Comparison of ENCODE assay signal across 21 cellular contexts in the genomic region with DNA sequence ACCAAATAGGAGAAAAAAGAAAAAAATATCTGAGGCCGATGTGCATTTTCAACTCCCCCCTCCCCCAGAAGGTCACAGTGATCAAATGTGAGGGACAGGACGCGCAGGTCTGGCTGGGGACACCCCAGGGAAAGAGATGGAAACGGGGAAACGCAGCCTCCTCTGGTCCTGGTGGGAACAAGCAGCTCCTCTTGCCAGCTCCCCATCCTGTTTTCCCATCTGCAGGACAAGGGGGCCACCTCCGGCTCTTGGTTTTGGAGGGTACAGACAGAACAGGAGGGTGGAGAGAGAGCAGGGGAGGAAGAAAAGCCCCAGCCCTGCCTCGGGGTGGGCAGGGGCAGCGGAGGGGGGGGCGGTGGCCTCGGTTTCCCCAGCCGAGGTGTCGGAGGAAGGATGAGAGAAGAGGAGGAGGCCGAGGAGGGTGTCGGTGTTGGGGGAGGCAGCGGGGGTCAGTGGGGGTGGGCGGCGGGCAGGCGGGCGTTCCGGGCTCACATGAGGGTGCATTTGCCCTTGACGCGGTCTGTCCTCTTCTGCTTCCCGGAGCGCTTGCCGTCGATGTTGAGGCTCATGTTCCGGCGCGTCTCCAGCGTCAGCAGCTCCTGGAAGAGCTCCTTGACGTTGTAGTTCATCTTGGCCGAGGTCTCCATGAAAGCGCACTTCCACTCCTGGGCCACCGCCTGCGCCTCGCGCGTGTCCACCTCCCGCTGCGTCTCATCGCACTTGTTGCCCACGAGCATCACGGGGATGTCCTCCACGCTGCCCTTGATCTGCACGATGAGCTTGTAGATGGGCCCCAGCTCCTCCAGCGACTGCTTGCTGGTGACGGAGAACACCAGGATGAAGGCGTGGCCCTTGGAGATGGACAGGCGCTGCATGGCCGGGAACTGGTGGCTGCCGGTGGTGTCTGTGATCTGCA. TPM values are rescaled to one million over a fixed set of nuclear protein-coding genes. Genes with fewer than 3 reads are reported as not detected.
DNase-seq lines count a peak whose midpoint lies in the region; ATAC-seq, FAIRE-seq and TF ChIP-seq lines count a peak whose summit lies in the region.
"Had no signal": no experiment of that assay in that cellular context is flagged by ENCODE, and none has a peak within 500 bp of the region (broad histone marks: within the 10 kb centered on the region; RNA-seq: fewer than 3 reads in every experiment).

No MANE protein-coding gene starts in this region.

- H3K79me1 ChIP-seq in H1 (ENCODE audit: low read depth, low read length): no peaks in the 10 kb centered on the region

- 93% methylated on average over 16 of the region's 51 CpGs; no CpG with 5 or more reads in 1 of the 2 experiments for WGBS in H1 (ENCODE audit: extremely low coverage in 1 of 2, insufficient coverage in 1 of 2, insufficient read length in 1 of 2, insufficient replicate concordance in 2 of 2, low coverage in 1 of 2, low lambda C conversion rate in 2 of 2, missing lambda C conversion rate in 1 of 2), 2 experiments

- H3K4me1 Mint-ChIP-seq in GM23338: peaks cover 11% of the 10 kb centered on the region
- H3K4me1 Mint-ChIP-seq in CD14-positive monocyte: peaks cover 7% of the 10 kb centered on the region

- no peak overlapping the region for H4K91ac ChIP-seq in H1 (replicated peaks; ENCODE audit: insufficient read length, low read length)

- no peak overlapping the region for H3K14ac ChIP-seq in H1 (ENCODE audit: insufficient read length)

- H3K4me3 Mint-ChIP-seq in GM23338 (no peak overlapping the region), CD14-positive monocyte (no peak overlapping the region)
- H3K4me3 Mint-ChIP-seq: CD4-positive, alpha-beta memory T cell; H9 had no signal

- H3K4me2 ChIP-seq in GM23338 (no peak overlapping the region), H1 (ENCODE audit: insufficient read depth in 1 of 2, low read depth in 2 of 2, low read length in 2 of 2) (no peak overlapping the region), osteoblast (ENCODE audit: insufficient read depth, low read length) (no peak overlapping the region)

- CTCF ChIA-PET in H1 (lab: Charles Lee; ENCODE audit: partially characterized antibody): interaction anchor here (0.6 to 1.7 kb wide), 5 partner anchors 15 to 126 kb away, joined by 3 to 6 read pairs (median 4); partner anchors contain the start of gene GNG7

- H3K27me3 Mint-ChIP-seq in GM23338 (ENCODE audit: insufficient read depth, low read depth, poor library complexity): peaks cover 14% of the 10 kb centered on the region
- peaks cover 21 to 42% (median 23%) of the 10 kb centered on the region in 3 donors for H3K27me3 Mint-ChIP-seq in CD14-positive monocyte (ENCODE audit: low read depth in 3 of 3)

- H3K9me3 ChIP-seq in H1 (ENCODE audit: insufficient read depth in 2 of 2, low read depth in 1 of 2, low read length in 1 of 2) (peaks cover 9 to 17% of the 10 kb centered on the region in 2 experiments; a peak in 3 of 4 replicates), osteoblast (ENCODE audit: low read depth, low read length) (peaks cover 4% of the 10 kb centered on the region)

- no peak for TF ChIP-seq RAD21 in H1 (IDR thresholded peaks at IDR 0.05 in 1 of 2, conservative IDR thresholded peaks at IDR 0.05 in 1 of 2; ENCODE audit: low read depth in 2 of 2, low read length in 2 of 2)

- H3K9me3 Mint-ChIP-seq in GM23338 (peaks cover 12% of the 10 kb centered on the region), CD14-positive monocyte (peaks cover 13 to 25% (median 18%) of the 10 kb centered on the region in 7 donors)

- no peak for TF ChIP-seq POLR2A in H1 (IDR thresholded peaks at IDR 0.05; ENCODE audit: control extremely low read depth in 1 of 2, low read depth in 2 of 2, low read length in 2 of 2)

- no peak overlapping the region for H3K18ac ChIP-seq in H1 (ENCODE audit: extremely low read depth, low read length)

- H3K36me3 ChIP-seq in GM23338 (ENCODE audit: insufficient read depth): no peaks in the 10 kb centered on the region
- H3K36me3 ChIP-seq in H1 (ENCODE audit: control insufficient read depth in 2 of 4, insufficient read depth in 4 of 4, low read length in 3 of 4): peaks cover 0 to 17% (median 0%) of the 10 kb centered on the region in 4 experiments; a peak in 1 of 8 replicates
- H3K36me3 ChIP-seq in osteoblast (ENCODE audit: insufficient read depth, low read length): no peaks in the 10 kb centered on the region

- H3K36me3 Mint-ChIP-seq in GM23338 (ENCODE audit: low read depth) (peaks cover 20% of the 10 kb centered on the region), CD14-positive monocyte (no peaks in the 10 kb centered on the region)

- no peak overlapping the region for H3K4ac ChIP-seq in H1 (replicated peaks; ENCODE audit: insufficient read length, low read depth, low read length)

- no peak overlapping the region for H3K27ac Mint-ChIP-seq in GM23338
- H3K27ac Mint-ChIP-seq in CD14-positive monocyte: no peak overlapping the region
- H3K27ac Mint-ChIP-seq: CD4-positive, alpha-beta memory T cell had no signal

- DNase-seq in Right ventricle myocardium inferior (ENCODE audit: missing footprints): peak; percentile 33
- DNase-seq in Right ventricle myocardium superior: no peak
- DNase-seq in GM23338 (ENCODE audit: low spot score): peak; percentile 20
- no peak for DNase-seq in H1 (ENCODE audit: low read depth in 1 of 2, low spot score in 2 of 2)
- DNase-seq in osteoblast (ENCODE audit: insufficient read length, low spot score, missing footprints): peak; percentile 86
- DNase-seq in CD14-positive monocyte (ENCODE audit: low spot score): no peak
- DNase-seq: 8988T; C1 segment of cervical spinal cord; CD4-positive, alpha-beta memory T cell; DMS153; DMS79 treated with DMSO at 0.1 percent for 48 hours; EL; GDM1; GM23248; H9 had no signal

- peak overlapping the region; percentile 52; the same call in 1 of the 2 replicates for H2BK5ac ChIP-seq in H1 (ENCODE audit: low read depth, low read length)

- H2BK20ac ChIP-seq in H1 (ENCODE audit: low read length): no peak overlapping the region

- H3K9me2 ChIP-seq in GM23338 (ENCODE audit: insufficient read depth): no peaks in the 10 kb centered on the region

- no peak overlapping the region for H2BK15ac ChIP-seq in H1 (ENCODE audit: low read length)

- ATAC-seq in Right ventricle myocardium inferior: no peak
- ATAC-seq in Right ventricle myocardium superior (ENCODE audit: poor library complexity): no peak
- no peak for ATAC-seq in GM23338
- ATAC-seq in GM18517 (IDR thresholded peaks at IDR 0.05; ENCODE audit: unreplicated experiment): no peak
- no peak for ATAC-seq in HG03025 (IDR thresholded peaks at IDR 0.05; ENCODE audit: low FRiP score, unreplicated experiment)
- ATAC-seq: HepG2 had no signal

- H2BK120ac ChIP-seq in H1 (replicated peaks; ENCODE audit: low read depth, low read length): no peak overlapping the region

- H2AFZ ChIP-seq in GM23338 (no peak overlapping the region), H1 (ENCODE audit: low read length) (no peak overlapping the region), osteoblast (ENCODE audit: low read length) (no peak overlapping the region)
- H2AFZ ChIP-seq: GM23248 had no signal

- POLR2A ChIA-PET in H1 (lab: Charles Lee; ENCODE audit: partially characterized antibody): interaction anchor here (0.6 to 2.3 kb wide), 5 partner anchors 11 to 55 kb away, joined by 3 to 8 read pairs (median 4); partner anchors contain the start of gene GNG7

- 0 out of 2 replicates have a peak, but pooled peaks cover 4% of the 10 kb centered on the region for H3K27me3 ChIP-seq in GM23338 (ENCODE audit: insufficient read depth)
- peaks cover 0 to 1% (median under 1%) of the 10 kb centered on the region in 4 experiments; a peak in 3 of 7 replicates for H3K27me3 ChIP-seq in H1 (replicated peaks in 1 of 4; ENCODE audit: control insufficient read depth in 3 of 4, extremely low read depth in 1 of 4, insufficient read depth in 3 of 4, low read length in 3 of 4)
- peaks cover 2% of the 10 kb centered on the region for H3K27me3 ChIP-seq in osteoblast (ENCODE audit: insufficient read depth, low read length)

- H3K56ac ChIP-seq in H1 (replicated peaks; ENCODE audit: insufficient read length, low read depth, low read length): no peak overlapping the region

- H2AK5ac ChIP-seq in H1 (ENCODE audit: low read depth, low read length): no peak overlapping the region

- FAIRE-seq in H1 (lab: Jason Lieb, UNC): no peak
- FAIRE-seq: D721Med, GM12892, HepG2, HTR-8/SVneo had no signal

- H3K23ac ChIP-seq in H1 (ENCODE audit: insufficient read length): no peak overlapping the region

- no peak overlapping the region for H3K9ac ChIP-seq in H1 (replicated peaks in 1 of 4; ENCODE audit: extremely low read depth in 1 of 4, low read depth in 3 of 4, low read length in 3 of 4)
- H3K9ac ChIP-seq: GM23248 had no signal

- peaks cover 12% of the 10 kb centered on the region; the same call in 1 of the 2 replicates for H3K4me1 ChIP-seq in GM23338 (ENCODE audit: insufficient read depth)
- H3K4me1 ChIP-seq in H1 (replicated peaks in 1 of 4; ENCODE audit: control insufficient read depth in 3 of 4, insufficient read depth in 4 of 4, low read length in 3 of 4): peaks cover 0 to 10% (median 6%) of the 10 kb centered on the region in 4 experiments; a peak in 6 of 7 replicates
- peaks cover 7% of the 10 kb centered on the region for H3K4me1 ChIP-seq in osteoblast (ENCODE audit: insufficient read depth, low read length)

- no peak overlapping the region for H4K5ac ChIP-seq in H1 (ENCODE audit: insufficient read length, low read depth, low read length)

- no peaks in the 10 kb centered on the region for H3K79me2 ChIP-seq in GM23338 (replicated peaks; ENCODE audit: insufficient read depth)
- no peaks in the 10 kb centered on the region for H3K79me2 ChIP-seq in H1 (ENCODE audit: control insufficient read depth in 1 of 2, insufficient read depth in 2 of 2, low read length in 2 of 2)
- H3K79me2 ChIP-seq in osteoblast (ENCODE audit: insufficient read depth, low read length): no peaks in the 10 kb centered on the region

- H4K8ac ChIP-seq in H1 (ENCODE audit: extremely low read depth, insufficient read depth, low read length): no peak overlapping the region

- 0 out of 2 replicates have a peak, but pooled peaks cover 5% of the 10 kb centered on the region for H3F3A ChIP-seq in GM23338 (replicated peaks; ENCODE audit: low read depth)

- TF ChIP-seq EP300 in H1 (IDR thresholded peaks at IDR 0.05; ENCODE audit: borderline replicate concordance in 1 of 2, low read depth in 2 of 2, low read length in 2 of 2): no peak

- intact Hi-C loops in Right ventricle myocardium inferior (cut with DNase I) (no loop called here), Right ventricle myocardium superior (cut with DNase I) (no loop called here), CD14-positive monocyte (cut with micrococcal nuclease) (no loop called here)

- H3K4me3 ChIP-seq in GM23338 (no peak overlapping the region), H1 (ENCODE audit: extremely low read depth in 1 of 4, insufficient read depth in 2 of 4, low read depth in 3 of 4, low read length in 4 of 4) (no peak overlapping the region), osteoblast (ENCODE audit: insufficient read depth, low read length) (no peak overlapping the region)
- H3K4me3 ChIP-seq: GM23248 had no signal

- no peaks in the 10 kb centered on the region for H4K20me1 ChIP-seq in GM23338 (replicated peaks; ENCODE audit: insufficient read depth)
- H4K20me1 ChIP-seq in H1 (replicated peaks in 1 of 2; ENCODE audit: control insufficient read depth in 1 of 2, insufficient read depth in 2 of 2, low read length in 2 of 2): peaks cover 0 to 4% of the 10 kb centered on the region in 2 experiments
- H4K20me1 ChIP-seq in osteoblast (ENCODE audit: insufficient read depth, low read length): no peaks in the 10 kb centered on the region

- TF ChIP-seq CTCF in GM23338 (conservative IDR thresholded peaks at IDR 0.05; ENCODE audit: low read depth in 2 of 2) (no peak), H1 (IDR thresholded peaks at IDR 0.05; ENCODE audit: control extremely low read depth in 1 of 3, insufficient read depth in 1 of 3, low read depth in 1 of 3, low read length in 3 of 3) (no peak), osteoblast (IDR thresholded peaks at IDR 0.05; ENCODE audit: extremely low read depth, low read depth, low read length) (no peak), CD14-positive monocyte (IDR thresholded peaks at IDR 0.05) (no peak)

- H3K27ac ChIP-seq in GM23338 (ENCODE audit: low read depth): no peak overlapping the region
- H3K27ac ChIP-seq in H1 (ENCODE audit: low read depth, low read length): no peak overlapping the region
- no peak overlapping the region for H3K27ac ChIP-seq in osteoblast (ENCODE audit: low read depth, low read length)
- H3K27ac ChIP-seq: GM23248 had no signal

- H3K23me2 ChIP-seq in H1 (ENCODE audit: low read depth, low read length): peaks cover 19% of the 10 kb centered on the region; the same call in 1 of the 2 replicates

- H2BK12ac ChIP-seq in H1 (ENCODE audit: low read depth, low read length): no peak overlapping the region

RNA-seq across cellular contexts. Expression of gene DIRAS1, which starts 4.2 kb away (rescaled TPM):
- total RNA-seq in Right ventricle myocardium inferior: 200 TPM
- total RNA-seq in Right ventricle myocardium superior: 216 TPM
- total RNA-seq in GM23338 (2014; rRNA removed; shearing (Covaris generic)): 17.1 and 18.6 TPM in 2 replicates
- polyA plus RNA-seq in GM23338 (2016; fragmentation: Nextera tagmentation; extraction: Ambion mirVana): 2.8 and 3.8 TPM in 2 replicates
- 21.3 and 22.3 TPM in 2 replicates for total RNA-seq in H1 (2021; fragmentation: NEBNext Ultra II Directional; extraction: Animal tissue kit (Norgen Biotek cat#: 25700))
- 20.2 and 20.8 TPM in 2 replicates for polyA plus RNA-seq in H1 (2011; rRNA removed)
- 21.4 TPM for polyA plus RNA-seq in H1 (2011; cell fraction: cytosol; rRNA removed)
- polyA plus RNA-seq in H1 (2011; cell fraction: nucleus; rRNA removed): 19.1 TPM
- polyA plus RNA-seq in H1 (2012, experiment 1 of 2): 15.2 to 24.1 TPM (median 21.6 TPM) in 4 replicates
- polyA plus RNA-seq in H1 (2012, experiment 2 of 2): 22.4 TPM
- 9.3 TPM for polyA plus RNA-seq in H1 (2013, experiment 1 of 2)
- polyA plus RNA-seq in H1 (2013, experiment 2 of 2): 9.8 TPM
- 10.0 and 13.0 TPM in 2 replicates for polyA minus RNA-seq in H1 (2011; rRNA and poly(A)+ RNA removed)
- 20.5 TPM for polyA minus RNA-seq in H1 (2011; cell fraction: cytosol; rRNA and poly(A)+ RNA removed)
- polyA minus RNA-seq in H1 (2011; cell fraction: nucleus; rRNA and poly(A)+ RNA removed): 7.2 TPM
- 12.4 and 14.8 TPM in 2 replicates for total RNA-seq in osteoblast
- not detected for polyA plus RNA-seq in CD14-positive monocyte
- total RNA-seq: CD4-positive, alpha-beta memory T cell had no signal
- polyA plus RNA-seq: CD4-positive, alpha-beta memory T cell had no signal

RNA-seq across cellular contexts. Expression of gene GNG7, which starts 14.5 kb away (rescaled TPM):
- total RNA-seq in Right ventricle myocardium inferior (26.7 TPM), Right ventricle myocardium superior (35.2 TPM), osteoblast (0.29 and 0.72 TPM in 2 replicates)
- 5.4 and 8.3 TPM in 2 replicates for total RNA-seq in GM23338 (2014; rRNA removed; shearing (Covaris generic))
- polyA plus RNA-seq in GM23338 (2016; fragmentation: Nextera tagmentation; extraction: Ambion mirVana) (5.1 and 5.8 TPM in 2 replicates), H1 (2011; rRNA removed) (2.8 and 5.6 TPM in 2 replicates), CD14-positive monocyte (1 to 10 TPM; 1.1 to 1.6 TPM)
- total RNA-seq in H1 (2021; fragmentation: NEBNext Ultra II Directional; extraction: Animal tissue kit (Norgen Biotek cat#: 25700)): 7.0 and 7.8 TPM in 2 replicates
- 4.4 TPM for polyA plus RNA-seq in H1 (2011; cell fraction: cytosol; rRNA removed)
- 5.8 TPM for polyA plus RNA-seq in H1 (2011; cell fraction: nucleus; rRNA removed)
- polyA plus RNA-seq in H1 (2012, experiment 1 of 2): 4.4 to 5.6 TPM (median 4.9 TPM) in 4 replicates
- polyA plus RNA-seq in H1 (2012, experiment 2 of 2): 4.8 TPM
- 5.1 TPM for polyA plus RNA-seq in H1 (2013, experiment 1 of 2)
- 5.1 TPM for polyA plus RNA-seq in H1 (2013, experiment 2 of 2)
- 1.0 and 2.5 TPM in 2 replicates for polyA minus RNA-seq in H1 (2011; rRNA and poly(A)+ RNA removed)
- polyA minus RNA-seq in H1 (2011; cell fraction: cytosol; rRNA and poly(A)+ RNA removed): 2.9 TPM
- 2.0 TPM for polyA minus RNA-seq in H1 (2011; cell fraction: nucleus; rRNA and poly(A)+ RNA removed)

RNA-seq across cellular contexts. Expression of gene SLC39A3, which starts 22.8 kb away (rescaled TPM):
- 24.5 TPM for total RNA-seq in Right ventricle myocardium inferior
- total RNA-seq in Right ventricle myocardium superior: 20.2 TPM
- total RNA-seq in GM23338 (2014; rRNA removed; shearing (Covaris generic)): 46.5 and 47.4 TPM in 2 replicates
- polyA plus RNA-seq in GM23338 (2016; fragmentation: Nextera tagmentation; extraction: Ambion mirVana): 30.9 and 33.5 TPM in 2 replicates
- total RNA-seq in H1 (2021; fragmentation: NEBNext Ultra II Directional; extraction: Animal tissue kit (Norgen Biotek cat#: 25700)): 33.0 and 35.8 TPM in 2 replicates
- polyA plus RNA-seq in H1 (2011; rRNA removed): 52.9 and 78.1 TPM in 2 replicates
- 55.3 TPM for polyA plus RNA-seq in H1 (2011; cell fraction: cytosol; rRNA removed)
- 45.8 TPM for polyA plus RNA-seq in H1 (2011; cell fraction: nucleus; rRNA removed)
- 23.4 to 34.6 TPM (median 32.4 TPM) in 4 replicates for polyA plus RNA-seq in H1 (2012, experiment 1 of 2)
- 41.0 TPM for polyA plus RNA-seq in H1 (2012, experiment 2 of 2)
- polyA plus RNA-seq in H1 (2013, experiment 1 of 2): 40.9 TPM
- 51.3 TPM for polyA plus RNA-seq in H1 (2013, experiment 2 of 2)
- 27.0 and 46.1 TPM in 2 replicates for polyA minus RNA-seq in H1 (2011; rRNA and poly(A)+ RNA removed)
- polyA minus RNA-seq in H1 (2011; cell fraction: cytosol; rRNA and poly(A)+ RNA removed): 16.2 TPM
- polyA minus RNA-seq in H1 (2011; cell fraction: nucleus; rRNA and poly(A)+ RNA removed): 16.2 TPM
- total RNA-seq in osteoblast: 33.0 and 33.7 TPM in 2 replicates
- 10 to 100 TPM; 37.0 to 39.5 TPM for polyA plus RNA-seq in CD14-positive monocyte

Comparison
In these comparisons a context has a peak if more than half of its experiments do, and no peak if none do; other contexts are left out.
1. DNase-seq: peak in Right ventricle myocardium inferior (single experiment), GM23338 (single experiment) and osteoblast (single experiment); none in Right ventricle myocardium superior (single experiment), H1 (0 of 2) and CD14-positive monocyte (single experiment).